In genomic region chr7:73522081-73522818, GRCh38 we compare ENCODE assay signal across 1 cellular context.
TF ChIP-seq lines count a peak whose summit lies in the region.

Gene BAZ1B, minus strand, starts transcription at chr7:73522293. Its CDS starts 360 bp downstream, at chr7:73521933.

TF ChIP-seq in HEK293, 187 proteins besides CTCF, POLR2A, EP300 and RAD21 (continued from another document and continues in another):
- TF ChIP-seq FEZF1 (tag by site-specific recombination; IDR thresholded peaks at IDR 0.05) (no peak; the same call in 1 of the 2 replicates), ZNF335 (tag by site-specific recombination; conservative IDR thresholded peaks at IDR 0.05) (peak; percentile 93), ZNF366 (tag by site-specific recombination; conservative IDR thresholded peaks at IDR 0.05) (peak; percentile 51), ZXDB (tag by site-specific recombination; IDR thresholded peaks at IDR 0.05) (peak; percentile 99), ZNF639 (tag by site-specific recombination; IDR thresholded peaks at IDR 0.05) (peak; percentile 73), ZNF777 (tag by site-specific recombination; IDR thresholded peaks at IDR 0.05; ENCODE audit: borderline replicate concordance) (peak; percentile 91), ZNF140 (tag by site-specific recombination; IDR thresholded peaks at IDR 0.05) (no peak), ZNF561 (tag by site-specific recombination; IDR thresholded peaks at IDR 0.05; ENCODE audit: borderline replicate concordance) (peak; percentile 44), HOXD13 (CRISPR knock-in tag; IDR thresholded peaks at IDR 0.05; ENCODE audit: borderline replicate concordance) (no peak), GLI4 (tag by site-specific recombination; IDR thresholded peaks at IDR 0.05) (0 out of 2 replicates have a peak, but pooled peaks have one; percentile 12), WT1 (tag by site-specific recombination; IDR thresholded peaks at IDR 0.05) (peak; percentile 25; the same call in 1 of the 2 replicates), ZNF391 (tag by site-specific recombination; IDR thresholded peaks at IDR 0.05; ENCODE audit: borderline replicate concordance, low read depth) (peak; percentile 70; the same call in 1 of the 2 replicates), ZBTB44 (tag by site-specific recombination; IDR thresholded peaks at IDR 0.05) (no peak), ZNF280C (tag by site-specific recombination; IDR thresholded peaks at IDR 0.05) (no peak), GLIS2 (tag by site-specific recombination; IDR thresholded peaks at IDR 0.05) (peak; percentile 95), ZBTB10 (tag by site-specific recombination; IDR thresholded peaks at IDR 0.05) (0 out of 2 replicates have a peak, but pooled peaks have one; percentile 9), KLF7 (tag by site-specific recombination; IDR thresholded peaks at IDR 0.05; ENCODE audit: borderline replicate concordance) (peak; percentile 70; the same call in 1 of the 2 replicates), ZBTB6 (tag by site-specific recombination; IDR thresholded peaks at IDR 0.05) (0 out of 2 replicates have a peak, but pooled peaks have one; percentile 33), SP2 (tag by site-specific recombination; IDR thresholded peaks at IDR 0.05) (peak; percentile 90), MYNN (tag by site-specific recombination; IDR thresholded peaks at IDR 0.05; ENCODE audit: borderline replicate concordance) (no peak), KLF9 (tag by site-specific recombination; IDR thresholded peaks at IDR 0.05; ENCODE audit: low read depth) (peak; percentile 82), ZNF580 (tag by site-specific recombination; IDR thresholded peaks at IDR 0.05) (peak; percentile 32; the same call in 1 of the 2 replicates), BCL11B (tag by site-specific recombination; IDR thresholded peaks at IDR 0.05; ENCODE audit: low read depth) (peak; percentile 99), ZNF530 (tag by site-specific recombination; IDR thresholded peaks at IDR 0.05; ENCODE audit: low read depth) (no peak), ZNF354C (tag by site-specific recombination; IDR thresholded peaks at IDR 0.05; ENCODE audit: borderline replicate concordance, low read depth) (no peak), INSM2 (tag by site-specific recombination; IDR thresholded peaks at IDR 0.05) (0 out of 2 replicates have a peak, but pooled peaks have one; percentile 22), IKZF3 (tag by site-specific recombination; IDR thresholded peaks at IDR 0.05) (no peak), ZFP37 (tag by site-specific recombination; IDR thresholded peaks at IDR 0.05) (no peak), ZNF610 (tag by site-specific recombination; IDR thresholded peaks at IDR 0.05; ENCODE audit: borderline replicate concordance) (peak; percentile 42; the same call in 1 of the 2 replicates), ZNF501 (tag by site-specific recombination; IDR thresholded peaks at IDR 0.05) (peak; percentile 78), ZNF16 (tag by site-specific recombination; IDR thresholded peaks at IDR 0.05; ENCODE audit: low read depth) (no peak), KLF8 (tag by site-specific recombination; IDR thresholded peaks at IDR 0.05) (peak; percentile 81), PRDM2 (tag by site-specific recombination; IDR thresholded peaks at IDR 0.05; ENCODE audit: borderline replicate concordance) (no peak), PRDM4 (tag by site-specific recombination; IDR thresholded peaks at IDR 0.05) (peak; percentile 52), ZNF776 (tag by site-specific recombination; IDR thresholded peaks at IDR 0.05; ENCODE audit: borderline replicate concordance) (no peak), YY2 (tag by site-specific recombination; IDR thresholded peaks at IDR 0.05) (peak; percentile 65), GFI1B (tag by site-specific recombination; IDR thresholded peaks at IDR 0.05) (no peak)
